ENCODE assay signal across 8 cellular contexts in genomic region chr10:102645741-102646609, GRCh38. TPM values are rescaled to one million over a fixed set of nuclear protein-coding genes. Genes with fewer than 3 reads are reported as not detected.
A peak's percentile ranks its signal among the peaks of the same experiment; 100 is the strongest.
DNase-seq lines count a peak whose midpoint lies in the region; ATAC-seq and TF ChIP-seq lines count a peak whose summit lies in the region.

No MANE protein-coding gene starts in this region.

- peaks cover 11% of the 10 kb centered on the region for H3K36me3 ChIP-seq in lower lobe of right lung

- H3K4me3 Mint-ChIP-seq in HFFc6 = peak overlapping the region; percentile 90
- peak overlapping the region; percentile 94 for H3K4me3 Mint-ChIP-seq in activated CD4-positive, alpha-beta T cell treated with anti-CD3 and anti-CD28 coated beads, Interleukin-2, amount 10 ng/mL, durations not matched to agents 7 days and 5 days

- peak; percentile 57 to 68 for ATAC-seq in lower lobe of right lung

- no peaks in the 10 kb centered on the region for H3K27me3 ChIP-seq in lower lobe of right lung (ENCODE audit: low read depth)

- CTCF ChIA-PET in activated CD4-positive, alpha-beta T cell treated with anti-CD3 and anti-CD28 coated beads, Interleukin-2, amount 10 ng/mL, durations not matched to agents 7 days and 5 days (lab: Charles Lee) = interaction anchor here (0.8 to 3.7 kb wide), 8 partner anchors 12 to 141 kb away, joined by 3 to 26 read pairs (median 6); partner anchors contain the start of gene SUFU

- H3K27ac Mint-ChIP-seq in HFFc6 = peak overlapping the region; percentile 97
- peak overlapping the region; percentile 95 for H3K27ac Mint-ChIP-seq in activated CD4-positive, alpha-beta T cell treated with anti-CD3 and anti-CD28 coated beads, Interleukin-2, amount 10 ng/mL, durations not matched to agents 7 days and 5 days

- peaks cover 47% of the 10 kb centered on the region for H3K4me1 ChIP-seq in lower lobe of right lung

- H3K4me1 Mint-ChIP-seq in HFFc6 (ENCODE audit: low read depth) = peaks cover 51% of the 10 kb centered on the region
- peaks cover 55% of the 10 kb centered on the region for H3K4me1 Mint-ChIP-seq in activated CD4-positive, alpha-beta T cell treated with anti-CD3 and anti-CD28 coated beads, Interleukin-2, amount 10 ng/mL, durations not matched to agents 7 days and 5 days

- POLR2A ChIA-PET in activated CD4-positive, alpha-beta T cell treated with anti-CD3 and anti-CD28 coated beads, Interleukin-2, amount 10 ng/mL, durations not matched to agents 7 days and 5 days (lab: Charles Lee) = interaction anchor here (0.7 to 1.3 kb wide), 4 partner anchors 17 to 440 kb away, joined by 3 to 4 read pairs (median 3); partner anchors contain the start of genes ARL3 and WBP1L

- peak overlapping the region; percentile 79 for H3K4me3 ChIP-seq in GM12875 (ENCODE audit: low read depth, low read length)
- H3K4me3 ChIP-seq in lower lobe of right lung = peak overlapping the region; percentile 91

- no peaks in the 10 kb centered on the region for H3K9me3 ChIP-seq in lower lobe of right lung

- intact Hi-C loops in lower lobe of right lung (cut with DNase I) = no loop called here

- peak; percentile 93 for DNase-seq in HFFc6
- DNase-seq in NCI-H146 treated with DMSO at 0.1 percent for 48 hours (lab: John Stamatoyannopoulos, UW; ENCODE audit: unreplicated experiment) = peak; percentile 24
- DNase-seq in activated CD4-positive, alpha-beta T cell treated with anti-CD3 and anti-CD28 coated beads, Interleukin-2, amount 10 ng/mL, durations not matched to agents 7 days and 5 days = peak; percentile 75
- peak; percentile 92 for DNase-seq in dermis blood vessel endothelial cell
- DNase-seq in lower lobe of right lung = peak; percentile 95
- peak; percentile 39 to 76 (median 52) for DNase-seq in stimulated activated CD4-positive, alpha-beta T cell treated with anti-CD3 and anti-CD28 coated beads, TNF-alpha, amount 100 ng/mL, for 24 hours (ENCODE audit: low read depth in 3 of 3)
- DNase-seq in COR-L47 (lab: John Stamatoyannopoulos, UW) = no peak

- TF ChIP-seq CTCF in GM12875 (IDR thresholded peaks at IDR 0.05; ENCODE audit: borderline replicate concordance, insufficient read depth, low read depth, low read length) = no peak
- no peak for TF ChIP-seq CTCF in HFFc6 (IDR thresholded peaks at IDR 0.05)
- no peak for TF ChIP-seq CTCF in lower lobe of right lung (IDR thresholded peaks at IDR 0.05)

- H3K27ac ChIP-seq in lower lobe of right lung = peak overlapping the region; percentile 99

- peaks cover 3% of the 10 kb centered on the region for H3K27me3 Mint-ChIP-seq in HFFc6 (ENCODE audit: insufficient read depth)
- H3K27me3 Mint-ChIP-seq in activated CD4-positive, alpha-beta T cell treated with anti-CD3 and anti-CD28 coated beads, Interleukin-2, amount 10 ng/mL, durations not matched to agents 7 days and 5 days = no peaks in the 10 kb centered on the region

- no peaks in the 10 kb centered on the region for H3K9me3 Mint-ChIP-seq in HFFc6
- H3K9me3 Mint-ChIP-seq in activated CD4-positive, alpha-beta T cell treated with anti-CD3 and anti-CD28 coated beads, Interleukin-2, amount 10 ng/mL, durations not matched to agents 7 days and 5 days = no peaks in the 10 kb centered on the region

- H3K36me3 Mint-ChIP-seq in HFFc6 (ENCODE audit: low read depth) = peaks cover 18% of the 10 kb centered on the region
- peaks cover 25% of the 10 kb centered on the region for H3K36me3 Mint-ChIP-seq in activated CD4-positive, alpha-beta T cell treated with anti-CD3 and anti-CD28 coated beads, Interleukin-2, amount 10 ng/mL, durations not matched to agents 7 days and 5 days (ENCODE audit: low read depth)

RNA-seq across cellular contexts. Expression of gene TRIM8, which starts 1.7 kb away (rescaled TPM):
- 100 to 1,000 TPM; 123 to 148 (median 135) TPM for total RNA-seq in HFFc6 (2021; fragmentation: NEBNext Ultra II Directional; extraction: Animal tissue kit (Norgen Biotek cat#: 25700))
- total RNA-seq in activated CD4-positive, alpha-beta T cell treated with anti-CD3 and anti-CD28 coated beads, Interleukin-2, amount 10 ng/mL, durations not matched to agents 7 days and 5 days = 10 to 100 TPM; 40.2 to 42.7 TPM
- total RNA-seq in dermis blood vessel endothelial cell (65.7 and 124 TPM in 2 replicates), lower lobe of right lung (142 TPM)
